Comparison of ENCODE assay signal across 10 cellular contexts in genomic region chr4:10094841-10095240, GRCh38. TPM values are rescaled to one million over a fixed set of nuclear protein-coding genes. Genes with fewer than 3 reads are reported as not detected.
DNase-seq lines count a peak whose midpoint lies in the region; ATAC-seq and TF ChIP-seq lines count a peak whose summit lies in the region.
"Had no signal": no experiment of that assay in that cellular context is flagged by ENCODE, and none has a peak within 500 bp of the region (broad histone marks: within the 10 kb centered on the region; RNA-seq: fewer than 3 reads in every experiment).

No MANE protein-coding gene starts in this region.

- H3K9ac ChIP-seq in BLaER1: peak overlapping the region; percentile 86
- H3K9ac ChIP-seq in Loucy (ENCODE audit: low read depth, low read length, poor library complexity, severe bottlenecking): peak overlapping the region; percentile 70
- no peak overlapping the region for H3K9ac ChIP-seq in neuronal stem cell (ENCODE audit: low read depth, low read length, poor library complexity)

- H2BK120ac ChIP-seq in neuronal stem cell (ENCODE audit: low read depth, low read length): no peak overlapping the region

- no peak overlapping the region for H4K8ac ChIP-seq in neuronal stem cell (ENCODE audit: low read depth, low read length)

- peaks cover 82% of the 10 kb centered on the region for H3K4me1 Mint-ChIP-seq in dendritic cell treated with granulocyte-macrophage colony-stimulating factor and Interleukin-4, amounts not matched to agents 40 ng/mL and 50 ng/mL, for 4 days (ENCODE audit: low read depth)

- H3K4me1 ChIP-seq in BLaER1 (peaks cover 100% of the 10 kb centered on the region), Loucy (ENCODE audit: insufficient read depth, low read length, poor library complexity, severe bottlenecking) (peaks cover 69% of the 10 kb centered on the region), neuronal stem cell (ENCODE audit: control insufficient read depth in 2 of 2, insufficient read depth in 1 of 2, low read depth in 1 of 2, low read length in 2 of 2) (peaks cover 0 to 19% of the 10 kb centered on the region in 2 donors)

- H2BK5ac ChIP-seq in neuronal stem cell (ENCODE audit: low read length): no peak overlapping the region

- H3K27ac ChIP-seq in BLaER1 (peak overlapping the region; percentile 98), neuronal stem cell (replicated peaks; ENCODE audit: low read length) (no peak overlapping the region)

- peaks cover 16% of the 10 kb centered on the region for H3F3A ChIP-seq in Loucy (ENCODE audit: low read depth)

- H3K4me3 ChIP-seq in BLaER1: peak overlapping the region; percentile 60
- peak overlapping the region; percentile 21 for H3K4me3 ChIP-seq in Loucy (ENCODE audit: low read length, poor library complexity, severe bottlenecking)
- no peak overlapping the region for H3K4me3 ChIP-seq in neuronal stem cell (ENCODE audit: low read length in 2 of 2)

- H2AFZ ChIP-seq in Loucy (ENCODE audit: low read length) (no peak overlapping the region), neuronal stem cell (ENCODE audit: low read length) (no peak overlapping the region)

- H3K79me1 ChIP-seq in neuronal stem cell (ENCODE audit: low read depth, low read length): peaks cover 23% of the 10 kb centered on the region

- peak overlapping the region; percentile 46 for H3K23ac ChIP-seq in neuronal stem cell (ENCODE audit: low read depth, low read length, poor library complexity)

- TF ChIP-seq CTCF in Loucy (conservative IDR thresholded peaks at IDR 0.05; ENCODE audit: low read length): no peak

- peak overlapping the region; percentile 35 for H2BK12ac ChIP-seq in neuronal stem cell (ENCODE audit: low read length)

- no peak for ATAC-seq in HG03045 (IDR thresholded peaks at IDR 0.05; ENCODE audit: unreplicated experiment)

- DNase-seq in neuronal stem cell (ENCODE audit: low spot score): no peak
- no peak for DNase-seq in NCI-H1092 treated with DMSO at 0.1 percent for 48 hours (lab: John Stamatoyannopoulos, UW)
- no peak for DNase-seq in MV-4-11 (lab: John Stamatoyannopoulos, UW)
- DNase-seq in NCI-H1417 treated with DMSO at 0.1 percent for 48 hours (lab: John Stamatoyannopoulos, UW): no peak
- DNase-seq: activated CD4-positive, alpha-beta T cell treated with anti-CD3 and anti-CD28 coated beads for 1 hour; stimulated activated CD4-positive, alpha-beta T cell treated with anti-CD3 and anti-CD28 coated beads, Interleukin-12 subunit alpha, Interleukin-12 subunit beta, amount 100 ng/mL, for 4 hours had no signal

- WGBS in neuronal stem cell (ENCODE audit: extremely low coverage in 2 of 2, insufficient read length in 2 of 2, insufficient replicate concordance in 1 of 2), 2 donors: no CpG with 5 or more reads among the region's 13 CpGs

- no peaks in the 10 kb centered on the region for H3K27me3 ChIP-seq in BLaER1
- no peaks in the 10 kb centered on the region for H3K27me3 ChIP-seq in Loucy (ENCODE audit: insufficient read depth, low read length, poor library complexity, severe bottlenecking)
- no peaks in the 10 kb centered on the region for H3K27me3 ChIP-seq in neuronal stem cell (ENCODE audit: control insufficient read depth in 3 of 3, insufficient read depth in 3 of 3, low read depth in 1 of 3, low read length in 3 of 3)

- H3K14ac ChIP-seq in neuronal stem cell (ENCODE audit: low read length): no peak overlapping the region

- H3K18ac ChIP-seq in neuronal stem cell (ENCODE audit: low read length): peak overlapping the region; percentile 19

- intact Hi-C loops in dendritic cell treated with granulocyte-macrophage colony-stimulating factor and Interleukin-4, amounts not matched to agents 40 ng/mL and 50 ng/mL, for 4 days (cut with micrococcal nuclease): no loop called here

- peak overlapping the region; percentile 93 for H3K27ac Mint-ChIP-seq in dendritic cell treated with granulocyte-macrophage colony-stimulating factor and Interleukin-4, amounts not matched to agents 40 ng/mL and 50 ng/mL, for 4 days

- no peaks in the 10 kb centered on the region for H3K9me3 Mint-ChIP-seq in dendritic cell treated with granulocyte-macrophage colony-stimulating factor and Interleukin-4, amounts not matched to agents 40 ng/mL and 50 ng/mL, for 4 days

- H3K9me3 ChIP-seq in BLaER1 (no peaks in the 10 kb centered on the region), Loucy (ENCODE audit: insufficient read depth, low read depth, low read length) (no peaks in the 10 kb centered on the region), neuronal stem cell (replicated peaks in 1 of 2; ENCODE audit: control insufficient read depth in 2 of 2, insufficient read depth in 1 of 2, low read depth in 1 of 2, low read length in 2 of 2) (no peaks in the 10 kb centered on the region)

- peak overlapping the region; percentile 97 for H3K4me2 ChIP-seq in BLaER1
- peak overlapping the region; percentile 76 for H3K4me2 ChIP-seq in Loucy (ENCODE audit: low read depth, low read length, poor library complexity, severe bottlenecking)
- no peak overlapping the region for H3K4me2 ChIP-seq in neuronal stem cell (ENCODE audit: insufficient read depth, low read length, poor library complexity, severe bottlenecking)

- H3K27me3 Mint-ChIP-seq in dendritic cell treated with granulocyte-macrophage colony-stimulating factor and Interleukin-4, amounts not matched to agents 40 ng/mL and 50 ng/mL, for 4 days: no peaks in the 10 kb centered on the region

- H4K91ac ChIP-seq in neuronal stem cell (ENCODE audit: low read depth, low read length, poor library complexity): no peak overlapping the region

- H3K4ac ChIP-seq in neuronal stem cell (ENCODE audit: low read length): no peak overlapping the region

- no peaks in the 10 kb centered on the region for H3K9me2 ChIP-seq in Loucy (replicated peaks; ENCODE audit: low read depth, low read length)

- H4K20me1 ChIP-seq in BLaER1 (peaks cover 59% of the 10 kb centered on the region), Loucy (ENCODE audit: insufficient read depth, low read length, poor library complexity, severe bottlenecking) (peaks cover 83% of the 10 kb centered on the region)

- no peak overlapping the region for H2AK5ac ChIP-seq in neuronal stem cell (ENCODE audit: low read depth, low read length)

- H3K36me3 Mint-ChIP-seq in dendritic cell treated with granulocyte-macrophage colony-stimulating factor and Interleukin-4, amounts not matched to agents 40 ng/mL and 50 ng/mL, for 4 days (ENCODE audit: low read depth): peaks cover 99% of the 10 kb centered on the region

- no peak overlapping the region for H2BK15ac ChIP-seq in neuronal stem cell (ENCODE audit: low read length)

- H3K4me3 Mint-ChIP-seq in dendritic cell treated with granulocyte-macrophage colony-stimulating factor and Interleukin-4, amounts not matched to agents 40 ng/mL and 50 ng/mL, for 4 days: no peak overlapping the region

- H3K36me3 ChIP-seq in BLaER1 (peaks cover 59% of the 10 kb centered on the region), Loucy (ENCODE audit: insufficient read depth, low read length) (peaks cover 88% of the 10 kb centered on the region), neuronal stem cell (replicated peaks in 1 of 2; ENCODE audit: control insufficient read depth in 2 of 2, insufficient read depth in 2 of 2, low read length in 2 of 2) (peaks cover 66 to 100% of the 10 kb centered on the region in 2 donors)

- H3K79me2 ChIP-seq in Loucy (ENCODE audit: insufficient read depth, low read length): peaks cover 85% of the 10 kb centered on the region

RNA-seq across cellular contexts. Expression of gene WDR1, which starts 21.8 kb away (rescaled TPM):
- 78.8 TPM for polyA plus RNA-seq in neuronal stem cell (2013, experiment 1 of 2)
- polyA plus RNA-seq in neuronal stem cell (2013, experiment 2 of 2): 78.7 TPM

Comparison
In these comparisons a context has a peak if more than half of its experiments do, and no peak if none do; other contexts are left out.
1. H3K4me3 ChIP-seq: peak in BLaER1 (single experiment) and Loucy (single experiment); none in neuronal stem cell (0 of 2).